ENCODE assay signal across 8 cellular contexts in the genomic region with DNA sequence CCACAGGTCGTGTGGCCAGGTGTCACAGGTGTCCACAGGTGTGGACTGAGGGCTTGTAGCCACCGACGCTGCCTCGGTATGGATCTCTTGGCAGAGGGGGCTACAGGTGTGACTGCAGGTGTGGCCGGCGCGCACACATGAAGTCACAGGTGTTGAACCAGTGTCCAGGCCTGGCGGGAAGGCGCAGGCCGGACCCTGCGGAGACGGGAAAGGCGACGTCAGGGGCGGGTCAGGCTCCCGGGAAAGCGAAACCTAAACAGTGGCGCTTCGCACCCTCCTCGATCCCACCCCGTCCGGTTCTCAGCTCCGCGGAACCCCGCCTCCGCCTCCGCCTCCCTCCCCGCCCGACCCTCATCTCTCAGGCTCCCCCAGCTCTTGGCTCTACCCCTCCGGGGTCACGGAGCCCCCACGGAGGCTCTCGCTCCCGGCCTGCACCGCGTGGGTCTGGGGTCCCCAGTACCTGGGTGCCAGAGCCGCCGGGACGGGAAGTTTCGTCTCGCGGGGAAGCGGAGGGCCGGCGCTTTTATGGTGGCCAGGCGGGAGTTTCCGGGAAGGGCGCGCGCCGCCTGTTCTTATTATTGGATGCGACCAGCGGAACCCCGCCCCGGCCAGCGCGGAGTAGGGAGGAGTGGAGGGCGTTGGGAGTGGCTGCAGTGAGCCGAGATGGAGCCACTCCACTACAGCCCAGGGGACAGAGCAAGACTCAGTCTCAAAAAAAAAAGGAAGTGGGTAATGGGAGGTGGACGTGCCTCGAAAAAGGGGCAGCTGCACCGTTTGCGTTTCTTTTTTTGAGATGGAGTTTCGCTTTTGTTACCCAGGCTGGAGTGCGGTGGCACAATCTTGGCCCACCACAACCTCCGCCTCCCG. TPM values are rescaled to one million over a fixed set of nuclear protein-coding genes. Genes with fewer than 3 reads are reported as not detected.
A peak's percentile ranks its signal among the peaks of the same experiment; 100 is the strongest.
DNase-seq lines count a peak whose midpoint lies in the region; ATAC-seq, FAIRE-seq and TF ChIP-seq lines count a peak whose summit lies in the region.

A gene (minus strand): TSS at position 498 of the 867 bp plus-strand sequence. CDS start 586 bp downstream, outside the sequence.

- FAIRE-seq in H1 (lab: Jason Lieb, UNC), result no peak

- peak in 1 of 2 experiments; percentile 19; a peak in 1 of 3 replicates for TF ChIP-seq EP300 in H1 (IDR thresholded peaks at IDR 0.05; ENCODE audit: borderline replicate concordance in 1 of 2, low read depth in 2 of 2, low read length in 2 of 2)

- H2BK120ac ChIP-seq in H1 (replicated peaks; ENCODE audit: low read depth, low read length) (no peak within 1 kb of the TSS), mesendoderm (ENCODE audit: low read depth, low read length) (no peak within 1 kb of the TSS)

- H2BK20ac ChIP-seq in H1 (ENCODE audit: low read length), result no peak within 1 kb of the TSS

- H2BK5ac ChIP-seq in H1 (ENCODE audit: low read depth, low read length), result peak within 1 kb of the TSS; percentile 77
- no peak within 1 kb of the TSS for H2BK5ac ChIP-seq in mesendoderm (ENCODE audit: low read length)

- H3K4me1 ChIP-seq in H1 (replicated peaks in 1 of 4; ENCODE audit: control insufficient read depth in 3 of 4, insufficient read depth in 4 of 4, low read length in 3 of 4) (peaks cover 0 to 15% (median 3%) of the 10 kb centered on the region in 4 experiments; a peak in 5 of 7 replicates), mesendoderm (ENCODE audit: control insufficient read depth, low read depth, low read length) (no peaks in the 10 kb centered on the region)

- peak within 1 kb of the TSS; percentile 82; the same call in 1 of the 2 replicates for H3K27ac ChIP-seq in H1 (ENCODE audit: low read depth, low read length)
- H3K27ac ChIP-seq in mesendoderm (ENCODE audit: low read depth, low read length), result peak within 1 kb of the TSS; percentile 61

- no peak within 1 kb of the TSS for H3K14ac ChIP-seq in H1 (ENCODE audit: insufficient read length)

- DNase-seq in BJ (ENCODE audit: low read depth) (peak; percentile 41), NOMO-1 (lab: John Stamatoyannopoulos, UW; ENCODE audit: unreplicated experiment in 2 of 2) (peak; percentile 96 to 98), H1 (ENCODE audit: low read depth in 1 of 2, low spot score in 2 of 2) (peak in 1 of 2 experiments; percentile 92), mesendoderm (peak; percentile 92)
- peak; percentile 72 to 74 for DNase-seq in activated CD8-positive, alpha-beta memory T cell treated with anti-CD3 and anti-CD28 coated beads for 4 hours (ENCODE audit: low read depth in 2 of 2)
- peak; percentile 76 for DNase-seq in stimulated activated CD8-positive, alpha-beta memory T cell treated with anti-CD3 and anti-CD28 coated beads, Interleukin-12 subunit alpha, Interleukin-12 subunit beta, amount 100 ng/mL, for 4 hours (ENCODE audit: low read depth)

- peak within 1 kb of the TSS; percentile 82 for H3K56ac ChIP-seq in H1 (replicated peaks; ENCODE audit: insufficient read length, low read depth, low read length)
- peak within 1 kb of the TSS; percentile 94 for H3K56ac ChIP-seq in mesendoderm (ENCODE audit: low read length)

- no peaks in the 10 kb centered on the region for H3K9me3 ChIP-seq in H1 (ENCODE audit: insufficient read depth in 2 of 2, low read depth in 1 of 2, low read length in 1 of 2)

- no peaks in the 10 kb centered on the region for H3K27me3 ChIP-seq in BJ (ENCODE audit: control insufficient read depth, insufficient read depth, low read length)
- no peaks in the 10 kb centered on the region for H3K27me3 ChIP-seq in H1 (replicated peaks in 1 of 4; ENCODE audit: control insufficient read depth in 3 of 4, extremely low read depth in 1 of 4, insufficient read depth in 3 of 4, low read length in 3 of 4)
- H3K27me3 ChIP-seq in mesendoderm (ENCODE audit: insufficient read depth, low read length, poor library complexity), result no peaks in the 10 kb centered on the region

- ATAC-seq in GM19351 (IDR thresholded peaks at IDR 0.05; ENCODE audit: unreplicated experiment), result peak; percentile 82
- ATAC-seq in HG03520 (IDR thresholded peaks at IDR 0.05; ENCODE audit: unreplicated experiment), result peak; percentile 68

- H4K91ac ChIP-seq in H1 (replicated peaks; ENCODE audit: insufficient read length, low read length), result no peak within 1 kb of the TSS

- peaks cover 21 to 27% of the 10 kb centered on the region in 2 experiments for H4K20me1 ChIP-seq in H1 (replicated peaks in 1 of 2; ENCODE audit: control insufficient read depth in 1 of 2, insufficient read depth in 2 of 2, low read length in 2 of 2)

- H3K23me2 ChIP-seq in H1 (ENCODE audit: low read depth, low read length), result peaks cover 3% of the 10 kb centered on the region; the same call in 1 of the 2 replicates

- no peak within 1 kb of the TSS for H2AFZ ChIP-seq in H1 (ENCODE audit: low read length)

- H3K79me2 ChIP-seq in H1 (ENCODE audit: control insufficient read depth in 1 of 2, insufficient read depth in 2 of 2, low read length in 2 of 2) (no peaks in the 10 kb centered on the region), mesendoderm (ENCODE audit: control insufficient read depth, insufficient read depth, low read length) (no peaks in the 10 kb centered on the region)

- no peak within 1 kb of the TSS for H3K23ac ChIP-seq in H1 (ENCODE audit: insufficient read length)
- peak within 1 kb of the TSS; percentile 45 for H3K23ac ChIP-seq in mesendoderm (ENCODE audit: low read length)

- CTCF ChIA-PET in BJ (lab: Yijun Ruan, JAX) (no interaction called here), H1 (lab: Charles Lee; ENCODE audit: partially characterized antibody) (interaction anchor here (0.9 kb wide), 3 partner anchors 9 to 112 kb away, joined by 3 to 4 read pairs (median 3); no protein-coding TSS in a partner anchor)

- H4K5ac ChIP-seq in H1 (ENCODE audit: insufficient read length, low read depth, low read length) (peak within 1 kb of the TSS; percentile 94), mesendoderm (ENCODE audit: low read length) (no peak within 1 kb of the TSS)

- H2BK15ac ChIP-seq in H1 (ENCODE audit: low read length) (no peak within 1 kb of the TSS), mesendoderm (replicated peaks; ENCODE audit: low read depth) (no peak within 1 kb of the TSS)

- no peak within 1 kb of the TSS for H2BK12ac ChIP-seq in H1 (ENCODE audit: low read depth, low read length)

- H3K4ac ChIP-seq in H1 (replicated peaks; ENCODE audit: insufficient read length, low read depth, low read length) (peak within 1 kb of the TSS; percentile 91), mesendoderm (ENCODE audit: low read depth, low read length) (no peak within 1 kb of the TSS)

- H3K36me3 ChIP-seq in BJ (ENCODE audit: control insufficient read depth, insufficient read depth, low read length) (peaks cover 30% of the 10 kb centered on the region), H1 (ENCODE audit: control insufficient read depth in 2 of 4, insufficient read depth in 4 of 4, low read length in 3 of 4) (peaks cover 10 to 23% (median 16%) of the 10 kb centered on the region in 4 experiments), mesendoderm (ENCODE audit: control insufficient read depth, insufficient read depth, low read length) (peaks cover 1% of the 10 kb centered on the region)

- H2AK5ac ChIP-seq in H1 (ENCODE audit: low read depth, low read length) (no peak within 1 kb of the TSS), mesendoderm (ENCODE audit: low read length) (no peak within 1 kb of the TSS)

- TF ChIP-seq CTCF in BJ (IDR thresholded peaks at IDR 0.05; ENCODE audit: insufficient read depth, low read depth, low read length) (no peak), H1 (IDR thresholded peaks at IDR 0.05; ENCODE audit: control extremely low read depth in 1 of 3, insufficient read depth in 1 of 3, low read depth in 1 of 3, low read length in 3 of 3) (no peak)

- H3K9ac ChIP-seq in H1 (replicated peaks in 1 of 4; ENCODE audit: extremely low read depth in 1 of 4, low read depth in 3 of 4, low read length in 3 of 4) (peak within 1 kb of the TSS in 3 of 4 experiments; percentile 62 to 91 (median 65); a peak in 5 of 7 replicates), mesendoderm (ENCODE audit: low read length) (peak within 1 kb of the TSS; percentile 88)

- H3K4me3 ChIP-seq in BJ (ENCODE audit: low read depth, low read length) (peak within 1 kb of the TSS; percentile 72), H1 (ENCODE audit: extremely low read depth in 1 of 4, insufficient read depth in 2 of 4, low read depth in 3 of 4, low read length in 4 of 4) (peak within 1 kb of the TSS; percentile 49 to 80 (median 58)), mesendoderm (ENCODE audit: low read length) (peak within 1 kb of the TSS; percentile 69)

- TF ChIP-seq RAD21 in H1 (IDR thresholded peaks at IDR 0.05 in 1 of 2, conservative IDR thresholded peaks at IDR 0.05 in 1 of 2; ENCODE audit: low read depth in 2 of 2, low read length in 2 of 2), result no peak

- H4K8ac ChIP-seq in H1 (ENCODE audit: extremely low read depth, insufficient read depth, low read length) (peak within 1 kb of the TSS; percentile 96), mesendoderm (ENCODE audit: low read depth, low read length) (no peak within 1 kb of the TSS)

- POLR2A ChIA-PET in BJ (lab: Charles Lee) (no interaction called here), H1 (lab: Charles Lee; ENCODE audit: partially characterized antibody) (interaction anchor here (0.6 to 1.5 kb wide), 6 partner anchors 11 to 75 kb away, joined by 3 to 8 read pairs (median 4); a partner anchor contains a TSS)

- WGBS in H1 (ENCODE audit: extremely low coverage in 1 of 2, insufficient coverage in 1 of 2, insufficient read length in 1 of 2, insufficient replicate concordance in 2 of 2, low coverage in 1 of 2, low lambda C conversion rate in 2 of 2, missing lambda C conversion rate in 1 of 2), 2 experiments, result 14% methylated on average over 51 of the region's 67 CpGs; no CpG with 5 or more reads in 1 of the 2 experiments
- WGBS in mesendoderm (ENCODE audit: extremely low coverage, insufficient coverage, low lambda C conversion rate), result no CpG with 5 or more reads among the region's 67 CpGs

- H3K4me2 ChIP-seq in H1 (ENCODE audit: insufficient read depth in 1 of 2, low read depth in 2 of 2, low read length in 2 of 2) (peak within 1 kb of the TSS; percentile 44 to 85), mesendoderm (ENCODE audit: low read length) (peak within 1 kb of the TSS; percentile 80)

- H3K18ac ChIP-seq in H1 (ENCODE audit: extremely low read depth, low read length), result peak within 1 kb of the TSS; percentile 83
- peak within 1 kb of the TSS; percentile 61 for H3K18ac ChIP-seq in mesendoderm (ENCODE audit: low read length)

- peaks cover 6% of the 10 kb centered on the region for H3K79me1 ChIP-seq in H1 (ENCODE audit: low read depth, low read length)
- H3K79me1 ChIP-seq in mesendoderm (ENCODE audit: low read length), result peaks cover 2% of the 10 kb centered on the region

- TF ChIP-seq POLR2A in H1 (IDR thresholded peaks at IDR 0.05; ENCODE audit: control extremely low read depth in 1 of 2, low read depth in 2 of 2, low read length in 2 of 2), result peak in 1 of 2 experiments; percentile 67; a peak in 2 of 3 replicates

RNA-seq across cellular contexts. Expression of the gene that starts here (rescaled TPM):
- 4.2 and 6.1 TPM in 2 replicates for polyA plus RNA-seq in BJ (2011; rRNA removed)
- polyA minus RNA-seq in BJ (2011; rRNA and poly(A)+ RNA removed), result 3.2 and 4.3 TPM in 2 replicates
- 9.4 and 9.6 TPM in 2 replicates for total RNA-seq in H1 (2021; fragmentation: NEBNext Ultra II Directional; extraction: Animal tissue kit (Norgen Biotek cat#: 25700))
- 9.1 and 12.8 TPM in 2 replicates for polyA plus RNA-seq in H1 (2011; rRNA removed)
- polyA plus RNA-seq in H1 (2011; cell fraction: cytosol; rRNA removed), result 7.8 TPM
- 27.9 TPM for polyA plus RNA-seq in H1 (2011; cell fraction: nucleus; rRNA removed)
- polyA plus RNA-seq in H1 (2012, experiment 1 of 2), result 3.5 to 9.8 TPM (median 8.6 TPM) in 4 replicates
- 5.0 TPM for polyA plus RNA-seq in H1 (2012, experiment 2 of 2)
- 4.5 TPM for polyA plus RNA-seq in H1 (2013, experiment 1 of 2)
- polyA plus RNA-seq in H1 (2013, experiment 2 of 2), result 3.8 TPM
- 3.3 and 4.2 TPM in 2 replicates for polyA minus RNA-seq in H1 (2011; rRNA and poly(A)+ RNA removed)
- 3.7 TPM for polyA minus RNA-seq in H1 (2011; cell fraction: cytosol; rRNA and poly(A)+ RNA removed)
- 27.8 TPM for polyA minus RNA-seq in H1 (2011; cell fraction: nucleus; rRNA and poly(A)+ RNA removed)
- polyA plus RNA-seq in mesendoderm (2013, experiment 1 of 2), result 4.0 TPM
- polyA plus RNA-seq in mesendoderm (2013, experiment 2 of 2), result 3.8 TPM
